1 cellular context compared by ENCODE assay signal in the genomic region with DNA sequence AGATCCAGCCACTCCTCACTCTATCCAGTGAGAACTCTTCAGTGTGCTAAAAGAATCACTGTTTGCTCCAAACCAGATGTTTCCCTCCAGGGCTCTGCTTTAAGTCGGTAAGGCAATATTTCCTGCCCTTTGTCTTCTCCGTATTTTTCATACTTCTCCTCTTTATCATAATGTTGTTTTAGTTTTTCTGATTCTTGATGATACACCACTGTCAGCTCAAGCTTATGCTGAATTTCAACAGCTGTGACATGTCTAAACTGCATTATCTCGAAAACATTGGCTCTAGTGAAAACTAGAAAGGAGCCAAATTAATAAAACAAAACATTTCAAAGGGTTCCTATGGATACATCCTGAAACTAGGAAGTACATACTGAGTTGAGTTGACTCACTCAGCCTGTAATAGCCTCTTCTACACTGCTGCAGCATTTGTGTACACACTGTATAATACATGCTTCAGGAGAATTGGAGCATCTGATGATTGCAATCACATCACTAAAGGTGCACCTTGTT.
A peak's percentile ranks its signal among the peaks of the same experiment; 100 is the strongest.
TF ChIP-seq lines count a peak whose summit lies in the region.

No MANE protein-coding gene starts in this region.

TF ChIP-seq in HEK293, 187 proteins besides CTCF, POLR2A, EP300 and RAD21 (continued from another document):
- TF ChIP-seq, protein P1, sequence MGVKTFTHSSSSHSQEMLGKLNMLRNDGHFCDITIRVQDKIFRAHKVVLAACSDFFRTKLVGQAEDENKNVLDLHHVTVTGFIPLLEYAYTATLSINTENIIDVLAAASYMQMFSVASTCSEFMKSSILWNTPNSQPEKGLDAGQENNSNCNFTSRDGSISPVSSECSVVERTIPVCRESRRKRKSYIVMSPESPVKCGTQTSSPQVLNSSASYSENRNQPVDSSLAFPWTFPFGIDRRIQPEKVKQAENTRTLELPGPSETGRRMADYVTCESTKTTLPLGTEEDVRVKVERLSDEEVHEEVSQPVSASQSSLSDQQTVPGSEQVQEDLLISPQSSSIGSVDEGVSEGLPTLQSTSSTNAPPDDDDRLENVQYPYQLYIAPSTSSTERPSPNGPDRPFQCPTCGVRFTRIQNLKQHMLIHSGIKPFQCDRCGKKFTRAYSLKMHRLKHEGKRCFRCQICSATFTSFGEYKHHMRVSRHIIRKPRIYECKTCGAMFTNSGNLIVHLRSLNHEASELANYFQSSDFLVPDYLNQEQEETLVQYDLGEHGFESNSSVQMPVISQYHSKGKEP (tag by site-specific recombination; IDR thresholded peaks at IDR 0.05) = 0 out of 2 replicates have a peak, but pooled peaks have one; percentile 15
- no peak for TF ChIP-seq ZNF658 (tag by site-specific recombination; IDR thresholded peaks at IDR 0.05)
TF ChIP-seq in HEK293: peak in this region for 2.
